In the genomic region with DNA sequence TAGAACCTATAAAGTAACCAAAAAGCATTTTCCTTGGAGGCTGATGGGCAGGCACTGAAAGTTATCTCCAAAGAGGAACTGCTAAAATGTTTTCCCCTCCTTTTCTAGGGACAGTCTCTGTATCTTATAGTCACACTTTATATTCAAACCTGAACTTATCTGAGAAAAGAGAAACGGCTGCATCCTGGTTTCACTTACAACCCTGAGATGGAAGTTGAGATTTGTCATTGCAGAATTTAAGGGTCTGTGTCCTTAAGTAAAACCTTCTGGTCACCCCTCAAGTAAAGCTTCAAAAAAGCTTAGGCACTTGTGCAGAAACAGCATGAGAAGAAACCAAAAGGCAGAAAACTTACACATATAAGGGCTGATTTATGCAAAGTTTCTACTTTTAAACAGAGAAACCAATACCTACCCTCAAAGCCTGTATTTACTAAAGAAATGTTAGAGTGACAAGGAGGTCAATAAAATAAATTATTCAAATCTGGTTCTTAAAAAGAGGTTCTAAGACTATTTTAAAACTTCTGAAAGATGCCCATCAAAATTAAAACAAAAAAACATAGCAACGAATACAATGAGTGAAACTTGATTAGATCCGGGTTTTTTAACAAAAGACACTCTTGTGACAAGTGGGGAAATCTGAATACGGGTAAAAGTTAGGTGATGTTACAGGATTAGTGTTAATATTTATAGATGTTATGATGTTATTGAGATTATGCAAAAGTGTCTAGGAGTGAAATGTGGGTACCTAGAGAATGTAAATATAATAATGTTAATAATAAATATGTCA, we compare ENCODE assay signal across 1 cellular context.
TF ChIP-seq lines count a peak whose summit lies in the region.

No MANE protein-coding gene starts in this region.

TF ChIP-seq in SK-N-SH, 30 proteins besides CTCF, POLR2A, EP300 and RAD21 (continued from another document):
- TF ChIP-seq ZBTB33 (IDR thresholded peaks at IDR 0.05; ENCODE audit: borderline replicate concordance, low read depth) (no peak), ELF1 (IDR thresholded peaks at IDR 0.05) (no peak), TCF12 (IDR thresholded peaks at IDR 0.05) (no peak), GATA2 (CRISPR knock-in tag; IDR thresholded peaks at IDR 0.05) (no peak), FOXM1 (IDR thresholded peaks at IDR 0.05; ENCODE audit: low read depth) (no peak), MEF2A (IDR thresholded peaks at IDR 0.05; ENCODE audit: borderline replicate concordance, low read depth) (no peak), MAX (IDR thresholded peaks at IDR 0.05; ENCODE audit: low read depth) (no peak), NRF1 (IDR thresholded peaks at IDR 0.05; ENCODE audit: low read depth, low read length) (no peak)
